1 cellular context compared by ENCODE assay signal in genomic region chr7:55140981-55141278, GRCh38.
TF ChIP-seq lines count a peak whose summit lies in the region.

No MANE protein-coding gene starts in this region.

TF ChIP-seq in liver, 16 proteins besides CTCF, POLR2A, EP300 and RAD21 (continued from another document):
- TF ChIP-seq REST (IDR thresholded peaks at IDR 0.05): no peak
